In the genomic region with DNA sequence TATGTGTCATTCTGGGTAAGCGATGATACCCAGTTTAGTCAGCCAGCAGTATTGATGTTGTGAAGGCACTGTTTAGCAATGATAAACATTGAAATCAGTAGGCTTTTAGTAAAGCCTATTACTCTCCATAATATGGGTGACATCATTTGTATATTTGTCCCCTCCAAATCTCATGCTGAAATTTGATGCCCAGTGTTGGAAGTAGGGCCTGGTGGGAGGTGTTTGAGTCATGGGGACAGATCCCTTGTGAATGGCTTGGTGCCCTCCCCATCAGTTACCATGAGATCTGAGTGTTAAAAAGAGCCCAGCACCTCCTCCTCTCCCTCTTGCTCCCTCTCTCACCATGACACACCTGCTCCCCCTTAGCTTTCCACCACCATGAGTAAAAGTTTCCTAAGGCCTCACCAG, we compare ENCODE assay signal across 16 cellular contexts. TPM values are rescaled to one million over a fixed set of nuclear protein-coding genes. Genes with fewer than 3 reads are reported as not detected.
DNase-seq lines count a peak whose midpoint lies in the region; ATAC-seq and TF ChIP-seq lines count a peak whose summit lies in the region.
"Had no signal": no experiment of that assay in that cellular context is flagged by ENCODE, and none has a peak within 500 bp of the region (broad histone marks: within the 10 kb centered on the region; RNA-seq: fewer than 3 reads in every experiment).

No MANE protein-coding gene starts in this region.

- H3K4me3 Mint-ChIP-seq in activated T-helper 17 cell treated with anti-CD3 and anti-CD28 coated beads, Interleukin-2, amount 50 U/mL, for 72 hours, result no peak overlapping the region
- no peak overlapping the region for H3K4me3 Mint-ChIP-seq in effector memory CD8-positive, alpha-beta T cell
- H3K4me3 Mint-ChIP-seq: CD14-positive monocyte; dendritic cell treated with granulocyte-macrophage colony-stimulating factor and Interleukin-4, amounts not matched to agents 40 ng/mL and 50 ng/mL, for 4 days had no signal

- no peak for TF ChIP-seq POLR2A in erythroblast (IDR thresholded peaks at IDR 0.05; ENCODE audit: low read length)

- peaks cover 0 to 23% of the 10 kb centered on the region in 2 donors for H3K36me3 Mint-ChIP-seq in activated naive CD4-positive, alpha-beta T cell treated with anti-CD3 and anti-CD28 coated beads, Interleukin-2, amount 50 U/mL, for 72 hours
- no peaks in the 10 kb centered on the region for H3K36me3 Mint-ChIP-seq in activated T-helper 17 cell treated with anti-CD3 and anti-CD28 coated beads, Interleukin-2, amount 50 U/mL, for 72 hours (ENCODE audit: low read depth)
- peaks cover 3% of the 10 kb centered on the region for H3K36me3 Mint-ChIP-seq in effector memory CD8-positive, alpha-beta T cell (ENCODE audit: insufficient read depth)

- H3K27me3 ChIP-seq in MG63 (no peaks in the 10 kb centered on the region), skeletal muscle tissue (ENCODE audit: control insufficient read depth in 3 of 3, insufficient read depth in 3 of 3, low read length in 3 of 3) (no peaks in the 10 kb centered on the region)
- H3K27me3 ChIP-seq: ascending aorta, esophagus squamous epithelium, left lung, tibial nerve had no signal

- H3K9me3 ChIP-seq in MG63, result no peaks in the 10 kb centered on the region
- H3K9me3 ChIP-seq in skeletal muscle tissue (ENCODE audit: control insufficient read depth in 3 of 3, low read length in 3 of 3), result no peaks in the 10 kb centered on the region
- H3K9me3 ChIP-seq: ascending aorta, esophagus squamous epithelium, left lung, tibial nerve had no signal

- no peak for DNase-seq in activated naive CD4-positive, alpha-beta T cell treated with anti-CD3 and anti-CD28 coated beads, Interleukin-2, amount 50 U/mL, for 72 hours (ENCODE audit: low spot score in 2 of 2)
- DNase-seq in activated naive CD4-positive, alpha-beta T cell treated with anti-CD3 and anti-CD28 coated beads, Interleukin-2, amount 50 U/mL, for 16 hours, result no peak
- DNase-seq in MG63 (peak; percentile 83), T-helper 2 cell (no peak), erythroblast (lab: John Stamatoyannopoulos, UW) (no peak)
- DNase-seq in effector memory CD8-positive, alpha-beta T cell, result no peak
- DNase-seq: esophagus squamous epithelium, left lung, MM.1S, NCI-H226 had no signal

- peak overlapping the region; percentile 54 for H3K27ac ChIP-seq in skeletal muscle tissue (ENCODE audit: low read depth, low read length)
- H3K27ac ChIP-seq: ascending aorta, esophagus squamous epithelium, left lung, tibial nerve had no signal

- no peaks in the 10 kb centered on the region for H3K27me3 Mint-ChIP-seq in activated T-helper 17 cell treated with anti-CD3 and anti-CD28 coated beads, Interleukin-2, amount 50 U/mL, for 72 hours
- H3K27me3 Mint-ChIP-seq in effector memory CD8-positive, alpha-beta T cell, result no peaks in the 10 kb centered on the region
- H3K27me3 Mint-ChIP-seq: dendritic cell treated with granulocyte-macrophage colony-stimulating factor and Interleukin-4, amounts not matched to agents 40 ng/mL and 50 ng/mL, for 4 days had no signal

- no peaks in the 10 kb centered on the region for H3K9me3 Mint-ChIP-seq in activated naive CD4-positive, alpha-beta T cell treated with anti-CD3 and anti-CD28 coated beads, Interleukin-2, amount 50 U/mL, for 72 hours
- H3K9me3 Mint-ChIP-seq in activated T-helper 17 cell treated with anti-CD3 and anti-CD28 coated beads, Interleukin-2, amount 50 U/mL, for 72 hours, result no peaks in the 10 kb centered on the region
- no peaks in the 10 kb centered on the region for H3K9me3 Mint-ChIP-seq in effector memory CD8-positive, alpha-beta T cell
- H3K9me3 Mint-ChIP-seq: dendritic cell treated with granulocyte-macrophage colony-stimulating factor and Interleukin-4, amounts not matched to agents 40 ng/mL and 50 ng/mL, for 4 days had no signal

- peak; percentile 78 to 89 for ATAC-seq in activated naive CD4-positive, alpha-beta T cell treated with anti-CD3 and anti-CD28 coated beads, Interleukin-2, amount 50 U/mL, for 72 hours
- ATAC-seq in activated T-helper 17 cell treated with anti-CD3 and anti-CD28 coated beads, Interleukin-2, amount 50 U/mL, for 72 hours (replicated peaks), result peak; percentile 88
- ATAC-seq in effector memory CD8-positive, alpha-beta T cell (replicated peaks), result no peak
- ATAC-seq: left lung had no signal

- peaks cover 0 to 19% (median 5%) of the 10 kb centered on the region in 3 donors for H3K4me1 ChIP-seq in skeletal muscle tissue (ENCODE audit: control insufficient read depth in 3 of 3, insufficient read depth in 3 of 3, low read length in 3 of 3)
- H3K4me1 ChIP-seq: ascending aorta, esophagus squamous epithelium, left lung, tibial nerve had no signal

- H3K4me3 ChIP-seq in MG63 (no peak overlapping the region), skeletal muscle tissue (ENCODE audit: low read length in 3 of 3) (no peak overlapping the region)
- H3K4me3 ChIP-seq: ascending aorta, esophagus squamous epithelium, left lung, tibial nerve had no signal

- H3K4me1 Mint-ChIP-seq in activated T-helper 17 cell treated with anti-CD3 and anti-CD28 coated beads, Interleukin-2, amount 50 U/mL, for 72 hours, result peaks cover 5% of the 10 kb centered on the region
- H3K4me1 Mint-ChIP-seq in effector memory CD8-positive, alpha-beta T cell (ENCODE audit: low read depth in 2 of 2), result no peaks in the 10 kb centered on the region
- H3K4me1 Mint-ChIP-seq: CD14-positive monocyte had no signal

- H3K27ac Mint-ChIP-seq in activated naive CD4-positive, alpha-beta T cell treated with anti-CD3 and anti-CD28 coated beads, Interleukin-2, amount 50 U/mL, for 72 hours, result peak overlapping the region in 1 of 2 donors; percentile 70
- H3K27ac Mint-ChIP-seq in activated T-helper 17 cell treated with anti-CD3 and anti-CD28 coated beads, Interleukin-2, amount 50 U/mL, for 72 hours, result peak overlapping the region; percentile 68
- no peak overlapping the region for H3K27ac Mint-ChIP-seq in effector memory CD8-positive, alpha-beta T cell
- H3K27ac Mint-ChIP-seq: dendritic cell treated with granulocyte-macrophage colony-stimulating factor and Interleukin-4, amounts not matched to agents 40 ng/mL and 50 ng/mL, for 4 days had no signal

- H3K36me3 ChIP-seq in MG63, result peaks cover 20% of the 10 kb centered on the region
- no peaks in the 10 kb centered on the region for H3K36me3 ChIP-seq in skeletal muscle tissue (ENCODE audit: control insufficient read depth in 3 of 3, insufficient read depth in 3 of 3, low read length in 3 of 3)
- H3K36me3 ChIP-seq: ascending aorta, esophagus squamous epithelium, left lung, tibial nerve had no signal

- no peak overlapping the region for H3K9ac ChIP-seq in skeletal muscle tissue (ENCODE audit: low read depth in 1 of 3, low read length in 3 of 3)

RNA-seq across cellular contexts. Expression of gene FAN1, which starts 31.4 kb away (rescaled TPM):
- 10 to 100 TPM; 17.4 to 24.3 TPM for total RNA-seq in activated naive CD4-positive, alpha-beta T cell treated with anti-CD3 and anti-CD28 coated beads, Interleukin-2, amount 50 U/mL, for 72 hours
- 2.8 and 5.7 TPM in 2 replicates for total RNA-seq in MG63 (2014; rRNA removed; shearing (Covaris generic); ENCODE audit: low replicate concordance)
- 10 to 100 TPM; 15.9 to 17.8 TPM for total RNA-seq in activated T-helper 17 cell treated with anti-CD3 and anti-CD28 coated beads, Interleukin-2, amount 50 U/mL, for 72 hours
- 26.6 TPM for total RNA-seq in skeletal muscle tissue
